ENCODE assay signal across 10 cellular contexts in genomic region chr14:36505193-36505815, GRCh38. TPM values are rescaled to one million over a fixed set of nuclear protein-coding genes. Genes with fewer than 3 reads are reported as not detected.
DNase-seq lines count a peak whose midpoint lies in the region; ATAC-seq, FAIRE-seq and TF ChIP-seq lines count a peak whose summit lies in the region.
"Had no signal": no experiment of that assay in that cellular context is flagged by ENCODE, and none has a peak within 500 bp of the region (broad histone marks: within the 10 kb centered on the region; RNA-seq: fewer than 3 reads in every experiment).

No MANE protein-coding gene starts in this region.

- no peak overlapping the region for H3K4me3 ChIP-seq in endothelial cell of umbilical vein (replicated peaks in 1 of 3; ENCODE audit: insufficient read depth in 1 of 3, low read depth in 1 of 3, low read length in 3 of 3)

- no peak overlapping the region for H3K18ac ChIP-seq in H9 (ENCODE audit: insufficient read length, low read depth, low read length)

- POLR2A ChIA-PET in activated CD4-positive, alpha-beta T cell treated with anti-CD3 and anti-CD28 coated beads for 36 hours (lab: Charles Lee), result no interaction called here
- POLR2A ChIA-PET in endothelial cell of umbilical vein (lab: Charles Lee), result no interaction called here

- no peaks in the 10 kb centered on the region for H3K9me3 ChIP-seq in H9 (ENCODE audit: control insufficient read depth, low read depth, low read length)
- H3K9me3 ChIP-seq in endothelial cell of umbilical vein (replicated peaks; ENCODE audit: control insufficient read depth, insufficient read depth, low read length), result no peaks in the 10 kb centered on the region

- intact Hi-C loops in activated CD4-positive, alpha-beta T cell treated with anti-CD3 and anti-CD28 coated beads for 36 hours (cut with DNase I, micrococcal nuclease), result loop anchor here (2.0 to 5.0 kb wide), 3 partner anchors 13 to 1092 kb away; partner anchors contain the start of genes FOXA1 (in 1 of the 2), NKX2-8 (in 1 of the 2) and TTC6 (in 1 of the 2)
- intact Hi-C loops in endothelial cell of umbilical vein (cut with micrococcal nuclease) (no loop called here), CD14-positive monocyte (cut with micrococcal nuclease) (no loop called here)

- peak overlapping the region; percentile 44 for H3K4me2 ChIP-seq in H9 (ENCODE audit: insufficient read depth, insufficient read length, low read length)
- H3K4me2 ChIP-seq in endothelial cell of umbilical vein (ENCODE audit: insufficient read depth, low read length), result no peak overlapping the region

- no peak overlapping the region for H3K27ac Mint-ChIP-seq in activated CD4-positive, alpha-beta T cell treated with anti-CD3 and anti-CD28 coated beads for 36 hours
- H3K27ac Mint-ChIP-seq in H9, result no peak overlapping the region; a peak in 1 of 7 replicates
- H3K27ac Mint-ChIP-seq in stimulated activated naive B cell treated with anti-CD40 and anti-IgM and Interleukin-4, amounts not matched to agents 10 μg/mL and 1 μg/mL and 100 μg/mL, for 72 hours, result peak overlapping the region; percentile 82
- H3K27ac Mint-ChIP-seq in CD14-positive monocyte, result no peak overlapping the region

- in situ Hi-C loops in ACHN (cut with HindIII; ENCODE audit: low pct_ligation_motif_present, low pct_unique_long_range_greater_than_20kb, low sequenced_read_pairs), result no loop called here

- H4K5ac ChIP-seq in H9 (ENCODE audit: insufficient read length, low read depth, low read length), result no peak overlapping the region

- H2AK5ac ChIP-seq in H9 (ENCODE audit: insufficient read length, low read length), result no peak overlapping the region

- H3K4me1 Mint-ChIP-seq in activated CD4-positive, alpha-beta T cell treated with anti-CD3 and anti-CD28 coated beads for 36 hours, result peaks cover 15% of the 10 kb centered on the region
- H3K4me1 Mint-ChIP-seq in H9, result peaks cover 24 to 50% of the 10 kb centered on the region in 2 experiments
- H3K4me1 Mint-ChIP-seq in stimulated activated naive B cell treated with anti-CD40 and anti-IgM and Interleukin-4, amounts not matched to agents 10 μg/mL and 1 μg/mL and 100 μg/mL, for 72 hours, result peaks cover 3 to 16% of the 10 kb centered on the region in 2 donors
- H3K4me1 Mint-ChIP-seq in CD14-positive monocyte, result peaks cover 2% of the 10 kb centered on the region

- no peak overlapping the region for H2BK120ac ChIP-seq in H9 (ENCODE audit: low read depth, low read length, poor library complexity, severe bottlenecking)

- no peak overlapping the region for H3K23ac ChIP-seq in H9 (ENCODE audit: insufficient read length, low read depth, low read length)

- H3K36me3 Mint-ChIP-seq in activated CD4-positive, alpha-beta T cell treated with anti-CD3 and anti-CD28 coated beads for 36 hours (ENCODE audit: low read depth), result no peaks in the 10 kb centered on the region
- no peaks in the 10 kb centered on the region; a peak in 1 of 7 replicates for H3K36me3 Mint-ChIP-seq in H9 (ENCODE audit: insufficient read depth in 1 of 3, low read depth in 3 of 3)
- H3K36me3 Mint-ChIP-seq in stimulated activated naive B cell treated with anti-CD40 and anti-IgM and Interleukin-4, amounts not matched to agents 10 μg/mL and 1 μg/mL and 100 μg/mL, for 72 hours, result peaks cover 1 to 5% of the 10 kb centered on the region in 2 donors
- peaks cover 0 to 15% of the 10 kb centered on the region in 2 donors for H3K36me3 Mint-ChIP-seq in CD14-positive monocyte

- H3K4ac ChIP-seq in H9 (ENCODE audit: low read depth, low read length), result no peak overlapping the region

- H4K91ac ChIP-seq in H9 (ENCODE audit: insufficient read length, low read depth, low read length), result no peak overlapping the region

- DNase-seq in activated CD4-positive, alpha-beta T cell treated with anti-CD3 and anti-CD28 coated beads for 36 hours, result peak; percentile 55
- no peak for DNase-seq in activated CD4-positive, alpha-beta T cell treated with anti-CD3 and anti-CD28 coated beads for 4 hours
- DNase-seq in H9 (peak; percentile 64), endothelial cell of umbilical vein (ENCODE audit: low read depth, low spot score) (no peak), ACHN (no peak), CD14-positive monocyte (ENCODE audit: low spot score) (no peak)
- DNase-seq in stimulated activated naive B cell treated with anti-CD40 and anti-IgM and Interleukin-4, amounts not matched to agents 10 μg/mL and 1 μg/mL and 100 μg/mL, for 72 hours, result no peak
- DNase-seq: dermis blood vessel endothelial cell, small intestine had no signal

- FAIRE-seq in endothelial cell of umbilical vein (lab: Jason Lieb, UNC), result no peak
- FAIRE-seq: small intestine had no signal

- TF ChIP-seq CTCF in H9 (conservative IDR thresholded peaks at IDR 0.05), result no peak
- TF ChIP-seq CTCF in endothelial cell of umbilical vein (IDR thresholded peaks at IDR 0.05; ENCODE audit: extremely low read depth in 1 of 2, insufficient read depth in 1 of 2, low read depth in 1 of 2, low read length in 2 of 2), result no peak
- TF ChIP-seq CTCF in CD14-positive monocyte (IDR thresholded peaks at IDR 0.05), result no peak

- no peak overlapping the region for H2BK15ac ChIP-seq in H9 (ENCODE audit: low read depth, low read length)

- H3K23me2 ChIP-seq in H9 (ENCODE audit: insufficient read length, low read depth, low read length, poor library complexity, severe bottlenecking), result no peaks in the 10 kb centered on the region

- no peak overlapping the region for H3T11ph ChIP-seq in H9 (ENCODE audit: low read length)

- H3K56ac ChIP-seq in H9 (ENCODE audit: insufficient read length, low read depth, low read length), result no peak overlapping the region

- no CpG with 5 or more reads among the region's 45 CpGs for WGBS in H9 (ENCODE audit: extremely low coverage, insufficient read length, low lambda C conversion rate)

- no peaks in the 10 kb centered on the region for H3K4me1 ChIP-seq in H9 (ENCODE audit: insufficient read depth, low read length)
- no peaks in the 10 kb centered on the region for H3K4me1 ChIP-seq in endothelial cell of umbilical vein (ENCODE audit: control insufficient read depth, extremely low read depth, insufficient read depth, low read length)

- H4K20me1 ChIP-seq in H9 (ENCODE audit: control insufficient read depth, insufficient read depth, insufficient read length), result no peaks in the 10 kb centered on the region
- H4K20me1 ChIP-seq in endothelial cell of umbilical vein (replicated peaks; ENCODE audit: control insufficient read depth, extremely low read depth, insufficient read depth, low read length), result no peaks in the 10 kb centered on the region

- peaks cover 73% of the 10 kb centered on the region for H3K27me3 Mint-ChIP-seq in activated CD4-positive, alpha-beta T cell treated with anti-CD3 and anti-CD28 coated beads for 36 hours
- peaks cover 99% of the 10 kb centered on the region for H3K27me3 Mint-ChIP-seq in H9 (ENCODE audit: low read depth)
- peaks cover 69 to 85% of the 10 kb centered on the region in 2 donors for H3K27me3 Mint-ChIP-seq in stimulated activated naive B cell treated with anti-CD40 and anti-IgM and Interleukin-4, amounts not matched to agents 10 μg/mL and 1 μg/mL and 100 μg/mL, for 72 hours
- H3K27me3 Mint-ChIP-seq in CD14-positive monocyte (ENCODE audit: low read depth in 3 of 3), result peaks cover 87 to 96% (median 90%) of the 10 kb centered on the region in 3 donors

- CTCF ChIA-PET in activated CD4-positive, alpha-beta T cell treated with anti-CD3 and anti-CD28 coated beads for 36 hours (lab: Charles Lee), result no interaction called here
- CTCF ChIA-PET in endothelial cell of umbilical vein (lab: Charles Lee), result interaction anchor here (1.8 kb wide), 1 partner anchor 19 kb away, joined by 5 read pairs; no protein-coding TSS in a partner anchor

- no peak overlapping the region for H2BK12ac ChIP-seq in H9 (ENCODE audit: insufficient read length, low read depth, low read length)

- no peaks in the 10 kb centered on the region for H3K36me3 ChIP-seq in endothelial cell of umbilical vein (ENCODE audit: control insufficient read depth in 2 of 2, extremely low read depth in 1 of 2, insufficient read depth in 2 of 2, low read length in 2 of 2)

- H3K27ac ChIP-seq in H9 (ENCODE audit: insufficient read length, low read depth, low read length) (no peak overlapping the region), endothelial cell of umbilical vein (ENCODE audit: insufficient read depth, low read depth, low read length) (no peak overlapping the region)

- H4K8ac ChIP-seq in H9 (replicated peaks; ENCODE audit: insufficient read length, low read depth, low read length), result no peak overlapping the region

- H3K79me1 ChIP-seq in H9 (ENCODE audit: insufficient read depth, low read depth, low read length, poor library complexity, severe bottlenecking), result no peaks in the 10 kb centered on the region

- no peak overlapping the region for H3K14ac ChIP-seq in H9 (ENCODE audit: insufficient read depth, low read length)

- H2AFZ ChIP-seq in H9 (ENCODE audit: low read length) (no peak overlapping the region), endothelial cell of umbilical vein (ENCODE audit: low read depth, low read length) (no peak overlapping the region)

- no peak overlapping the region for H2BK20ac ChIP-seq in H9 (ENCODE audit: low read depth, low read length, poor library complexity, severe bottlenecking)

- dilution Hi-C loops in endothelial cell of umbilical vein (cut with MboI; ENCODE audit: extremely low pct_ligation_motif_present, low sequenced_read_pairs), result no loop called here

- peaks cover 83% of the 10 kb centered on the region for H3K27me3 ChIP-seq in H9 (ENCODE audit: insufficient read depth, low read length)
- peaks cover 76 to 93% of the 10 kb centered on the region in 2 experiments for H3K27me3 ChIP-seq in endothelial cell of umbilical vein (ENCODE audit: control insufficient read depth in 2 of 2, insufficient read depth in 2 of 2, low read length in 2 of 2)

- peaks cover 4% of the 10 kb centered on the region for H3K9me3 Mint-ChIP-seq in activated CD4-positive, alpha-beta T cell treated with anti-CD3 and anti-CD28 coated beads for 36 hours (ENCODE audit: low read depth)
- H3K9me3 Mint-ChIP-seq in H9 (peaks cover 3 to 10% of the 10 kb centered on the region in 2 experiments; a peak in 3 of 5 replicates), CD14-positive monocyte (peaks cover 3 to 43% (median 31%) of the 10 kb centered on the region in 7 donors)
- H3K9me3 Mint-ChIP-seq in stimulated activated naive B cell treated with anti-CD40 and anti-IgM and Interleukin-4, amounts not matched to agents 10 μg/mL and 1 μg/mL and 100 μg/mL, for 72 hours, result peaks cover 0 to 2% of the 10 kb centered on the region in 2 donors

- no peak for TF ChIP-seq POLR2A in endothelial cell of umbilical vein (IDR thresholded peaks at IDR 0.05; ENCODE audit: low read depth, low read length)

- peak; percentile 57 for ATAC-seq in activated CD4-positive, alpha-beta T cell treated with anti-CD3 and anti-CD28 coated beads for 36 hours
- ATAC-seq in stimulated activated naive B cell treated with anti-CD40 and anti-IgM and Interleukin-4, amounts not matched to agents 10 μg/mL and 1 μg/mL and 100 μg/mL, for 72 hours (replicated peaks), result peak in 1 of 2 donors; percentile 43
- no peak for ATAC-seq in GM18870 (IDR thresholded peaks at IDR 0.05; ENCODE audit: unreplicated experiment)

- H3K79me2 ChIP-seq in H9 (ENCODE audit: insufficient read depth, low read length) (no peaks in the 10 kb centered on the region), endothelial cell of umbilical vein (ENCODE audit: control insufficient read depth, insufficient read depth, low read length) (no peaks in the 10 kb centered on the region)

- H3K4me3 Mint-ChIP-seq in activated CD4-positive, alpha-beta T cell treated with anti-CD3 and anti-CD28 coated beads for 36 hours, result peak overlapping the region; percentile 34
- peak overlapping the region in 1 of 2 experiments; percentile 69; a peak in 4 of 5 replicates for H3K4me3 Mint-ChIP-seq in H9
- peak overlapping the region in 1 of 2 donors; percentile 51 for H3K4me3 Mint-ChIP-seq in stimulated activated naive B cell treated with anti-CD40 and anti-IgM and Interleukin-4, amounts not matched to agents 10 μg/mL and 1 μg/mL and 100 μg/mL, for 72 hours
- peak overlapping the region in 1 of 2 donors; percentile 59 for H3K4me3 Mint-ChIP-seq in CD14-positive monocyte

- H2BK5ac ChIP-seq in H9 (ENCODE audit: insufficient read length, low read length), result no peak overlapping the region

- H3K9ac ChIP-seq in H9 (ENCODE audit: extremely low read depth, insufficient read length, low read length) (no peak overlapping the region), endothelial cell of umbilical vein (replicated peaks; ENCODE audit: extremely low read depth, insufficient read depth, low read length) (no peak overlapping the region)

- no peaks in the 10 kb centered on the region for H3K9me1 ChIP-seq in endothelial cell of umbilical vein (replicated peaks; ENCODE audit: control insufficient read depth, extremely low read depth, insufficient read depth, low read length)

- BruUV-seq in endothelial cell of umbilical vein (replicated peaks; lab: Mats Ljungman, UMichigan), result no TSS peak

RNA-seq across cellular contexts. Expression of gene NKX2-1, which starts 14.7 kb away (rescaled TPM):
- total RNA-seq in activated CD4-positive, alpha-beta T cell treated with anti-CD3 and anti-CD28 coated beads for 36 hours, result not detected
- total RNA-seq in H9 (2021) (not detected in 2 replicates), endothelial cell of umbilical vein (not detected in 2 replicates)
- polyA plus RNA-seq in endothelial cell of umbilical vein (not detected in 2 replicates), CD14-positive monocyte (not detected)
- not detected in 2 replicates for polyA plus RNA-seq in endothelial cell of umbilical vein (2011; cell fraction: cytosol; rRNA removed)
- not detected in 2 replicates for polyA plus RNA-seq in endothelial cell of umbilical vein (2011; cell fraction: nucleus; rRNA removed)
- polyA plus RNA-seq in endothelial cell of umbilical vein (2012), result not detected in 2 replicates
- polyA minus RNA-seq in endothelial cell of umbilical vein, result not detected in 2 replicates
- not detected for polyA minus RNA-seq in endothelial cell of umbilical vein (2011; cell fraction: cytosol; rRNA and poly(A)+ RNA removed)
- polyA minus RNA-seq in endothelial cell of umbilical vein (2011; cell fraction: nucleus; rRNA and poly(A)+ RNA removed), result not detected in 2 replicates
- total RNA-seq: dermis blood vessel endothelial cell had no signal

Comparison
In these comparisons a context has a peak if more than half of its experiments do, and no peak if none do; other contexts are left out.
1. DNase-seq: peak in activated CD4-positive, alpha-beta T cell treated with anti-CD3 and anti-CD28 coated beads for 36 hours (single experiment) and H9 (single experiment); none in activated CD4-positive, alpha-beta T cell treated with anti-CD3 and anti-CD28 coated beads for 4 hours (0 of 2), endothelial cell of umbilical vein (single experiment), stimulated activated naive B cell treated with anti-CD40 and anti-IgM and Interleukin-4, amounts not matched to agents 10 μg/mL and 1 μg/mL and 100 μg/mL, for 72 hours (single experiment), ACHN (single experiment) and CD14-positive monocyte (single experiment).
2. intact Hi-C loops: an anchor here in activated CD4-positive, alpha-beta T cell treated with anti-CD3 and anti-CD28 coated beads for 36 hours (2.0 to 5.0 kb wide); none called in endothelial cell of umbilical vein and CD14-positive monocyte.